In genomic region chr20:23061713-23062561, GRCh38 we compare ENCODE assay signal across 9 cellular contexts. TPM values are rescaled to one million over a fixed set of nuclear protein-coding genes. Genes with fewer than 3 reads are reported as not detected.
DNase-seq lines count a peak whose midpoint lies in the region; ATAC-seq and TF ChIP-seq lines count a peak whose summit lies in the region.
"Had no signal": no experiment of that assay in that cellular context is flagged by ENCODE, and none has a peak within 500 bp of the region (broad histone marks: within the 10 kb centered on the region; RNA-seq: fewer than 3 reads in every experiment).

No MANE protein-coding gene starts in this region.

- H3K9me3 ChIP-seq in right lobe of liver = no peaks in the 10 kb centered on the region

- TF ChIP-seq POLR2A in NB4 (IDR thresholded peaks at IDR 0.05; ENCODE audit: extremely low read depth, insufficient read length) = no peak
- no peak for TF ChIP-seq POLR2A in right lobe of liver (IDR thresholded peaks at IDR 0.05)

- H3K9me3 Mint-ChIP-seq in brain = peaks cover 0 to 3% (median 0%) of the 10 kb centered on the region in 5 experiments
- H3K9me3 Mint-ChIP-seq: central memory CD8-positive, alpha-beta T cell had no signal

- peaks cover 59% of the 10 kb centered on the region for H3K4me1 Mint-ChIP-seq in brain
- H3K4me1 Mint-ChIP-seq: central memory CD8-positive, alpha-beta T cell had no signal

- no peaks in the 10 kb centered on the region for H3K36me3 Mint-ChIP-seq in brain

- H3K36me3 ChIP-seq in BJ (ENCODE audit: control insufficient read depth, insufficient read depth, low read length) (no peaks in the 10 kb centered on the region), right lobe of liver (no peaks in the 10 kb centered on the region)

- POLR2A ChIA-PET in BJ (lab: Charles Lee) = interaction anchor here (0.6 kb wide), 1 partner anchor 1965 kb away, joined by 3 read pairs; no protein-coding TSS in a partner anchor

- 23% methylated on average over 6 of the region's 8 CpGs for WGBS in right lobe of liver (ENCODE audit: insufficient coverage, low coverage, low lambda C conversion rate, missing lambda C conversion rate)

- peaks cover 0 to 3% (median 0%) of the 10 kb centered on the region in 4 donors for H3K4me1 ChIP-seq in right lobe of liver

- ATAC-seq in right lobe of liver = peak; percentile 38 to 75 (median 65)
- no peak for ATAC-seq in GM18498 (IDR thresholded peaks at IDR 0.05; ENCODE audit: unreplicated experiment)
- ATAC-seq in GM18519 (IDR thresholded peaks at IDR 0.05; ENCODE audit: low FRiP score, unreplicated experiment) = no peak
- no peak for ATAC-seq in GM21381 (IDR thresholded peaks at IDR 0.05; ENCODE audit: unreplicated experiment)
- ATAC-seq in GM18517 (IDR thresholded peaks at IDR 0.05; ENCODE audit: unreplicated experiment) = no peak

- peak overlapping the region in 3 of 5 experiments; percentile 68 to 83 (median 79) for H3K27ac Mint-ChIP-seq in brain

- CTCF ChIA-PET in BJ (lab: Yijun Ruan, JAX) = interaction anchor here (0.7 to 2.0 kb wide), 13 partner anchors 11 to 373 kb away, joined by 3 to 10 read pairs (median 4); partner anchors contain the start of gene CD93

- intact Hi-C loops in right lobe of liver (cut with DNase I) = no loop called here

- H3K4me3 ChIP-seq in BJ (ENCODE audit: low read depth, low read length) = no peak overlapping the region
- H3K4me3 ChIP-seq in NB4 (ENCODE audit: low read depth, low read length) = no peak overlapping the region
- no peak overlapping the region for H3K4me3 ChIP-seq in right lobe of liver

- peaks cover 10% of the 10 kb centered on the region for H3K27me3 Mint-ChIP-seq in brain

- no peaks in the 10 kb centered on the region; the same call in 1 of the 2 replicates for H3K27me3 ChIP-seq in BJ (ENCODE audit: control insufficient read depth, insufficient read depth, low read length)
- no peaks in the 10 kb centered on the region for H3K27me3 ChIP-seq in right lobe of liver

- TF ChIP-seq CTCF in BJ (IDR thresholded peaks at IDR 0.05; ENCODE audit: insufficient read depth, low read depth, low read length) = peak; percentile 66
- TF ChIP-seq CTCF in NB4 (IDR thresholded peaks at IDR 0.05; ENCODE audit: low read depth, low read length) = peak; percentile 53
- TF ChIP-seq CTCF in brain (conservative IDR thresholded peaks at IDR 0.05) = peak in 1 of 2 experiments; percentile 28
- TF ChIP-seq CTCF in right lobe of liver (IDR thresholded peaks at IDR 0.05) = peak; percentile 11 to 39 (median 22)

- peak overlapping the region in 1 of 3 donors; percentile 18 for H3K27ac ChIP-seq in right lobe of liver

- DNase-seq in BJ (ENCODE audit: low read depth) = peak; percentile 7
- peak; percentile 75 for DNase-seq in NB4 (ENCODE audit: low read depth)
- no peak for DNase-seq in right lobe of liver

- peak overlapping the region in 1 of 5 experiments; percentile 22 for H3K4me3 Mint-ChIP-seq in brain
- H3K4me3 Mint-ChIP-seq: central memory CD8-positive, alpha-beta T cell had no signal

RNA-seq across cellular contexts. Expression of gene THBD, which starts 12.5 kb away (rescaled TPM):
- polyA plus RNA-seq in BJ (2011; rRNA removed) (0.04 TPM in 2 replicates), brain (ENCODE audit: insufficient read depth, low read depth, low replicate concordance) (3.6 TPM)
- not detected in 2 replicates for polyA minus RNA-seq in BJ (2011; rRNA and poly(A)+ RNA removed)
- 10 to 100 TPM in 2 of 6 experiments, 1 to 10 TPM in 4; 1.4 to 15.6 (median 4.9) TPM for total RNA-seq in right lobe of liver

RNA-seq across cellular contexts. Expression of gene CD93, which starts 24.2 kb away (rescaled TPM):
- not detected in 2 replicates for polyA plus RNA-seq in BJ (2011; rRNA removed)
- not detected in 2 replicates for polyA minus RNA-seq in BJ (2011; rRNA and poly(A)+ RNA removed)
- polyA plus RNA-seq in brain (ENCODE audit: insufficient read depth, low read depth, low replicate concordance) = 8.5 TPM
- 10 to 100 TPM in 2 of 6 experiments, 1 to 10 TPM in 4; 3.9 to 21.5 (median 9.2) TPM for total RNA-seq in right lobe of liver

RNA-seq across cellular contexts. Expression of gene SSTR4, which starts 26.8 kb away (rescaled TPM):
- polyA plus RNA-seq in BJ (2011; rRNA removed) = not detected in 2 replicates
- polyA minus RNA-seq in BJ (2011; rRNA and poly(A)+ RNA removed) = not detected in 2 replicates
- not detected for polyA plus RNA-seq in brain (ENCODE audit: insufficient read depth, low read depth, low replicate concordance)
- total RNA-seq in right lobe of liver = not detected

Comparison
In these comparisons a context has a peak if more than half of its experiments do, and no peak if none do; other contexts are left out.
1. DNase-seq: peak in BJ (single experiment) and NB4 (single experiment); none in right lobe of liver (0 of 3).
2. ATAC-seq: peak in right lobe of liver (4 of 4); none in GM18498 (single experiment), GM18519 (single experiment), GM21381 (single experiment) and GM18517 (single experiment).